ENCODE assay signal across 24 cellular contexts in genomic region chr12:68632486-68632885, GRCh38. TPM values are rescaled to one million over a fixed set of nuclear protein-coding genes. Genes with fewer than 3 reads are reported as not detected.
DNase-seq lines count a peak whose midpoint lies in the region; ATAC-seq and TF ChIP-seq lines count a peak whose summit lies in the region.
"Had no signal": no experiment of that assay in that cellular context is flagged by ENCODE, and none has a peak within 500 bp of the region (broad histone marks: within the 10 kb centered on the region; RNA-seq: fewer than 3 reads in every experiment).

No MANE protein-coding gene starts in this region.

- peaks cover 99% of the 10 kb centered on the region for H4K20me1 ChIP-seq in OCI-LY3 (ENCODE audit: insufficient read depth, low read length)

- intact Hi-C loops in CD4-positive, alpha-beta memory T cell (cut with micrococcal nuclease) = no loop called here
- intact Hi-C loops in esophagus muscularis mucosa (cut with DNase I) = no loop called here

- no peak overlapping the region for H2AFZ ChIP-seq in OCI-LY3 (ENCODE audit: low read depth, low read length)

- H3K4me1 Mint-ChIP-seq in CD4-positive, alpha-beta memory T cell = peaks cover 57 to 93% (median 74%) of the 10 kb centered on the region in 4 donors
- peaks cover 61% of the 10 kb centered on the region for H3K4me1 Mint-ChIP-seq in activated naive CD8-positive, alpha-beta T cell treated with anti-CD3 and anti-CD28 coated beads, Interleukin-2, amount 10 ng/mL, durations not matched to agents 7 days and 5 days
- peaks cover 7% of the 10 kb centered on the region for H3K4me1 Mint-ChIP-seq in neural crest cell

- H3K4me1 ChIP-seq in CD4-positive, alpha-beta memory T cell (ENCODE audit: insufficient read depth, low read length) = peaks cover 98% of the 10 kb centered on the region
- peaks cover 38% of the 10 kb centered on the region for H3K4me1 ChIP-seq in OCI-LY3 (ENCODE audit: low read length)
- H3K4me1 ChIP-seq in esophagus muscularis mucosa = peaks cover 51 to 80% (median 74%) of the 10 kb centered on the region in 4 donors

- H3K27me3 Mint-ChIP-seq in CD4-positive, alpha-beta memory T cell = no peaks in the 10 kb centered on the region
- H3K27me3 Mint-ChIP-seq in activated naive CD8-positive, alpha-beta T cell treated with anti-CD3 and anti-CD28 coated beads, Interleukin-2, amount 10 ng/mL, durations not matched to agents 7 days and 5 days = no peaks in the 10 kb centered on the region
- no peaks in the 10 kb centered on the region for H3K27me3 Mint-ChIP-seq in neural crest cell (ENCODE audit: low read depth)
- H3K27me3 Mint-ChIP-seq: CD4-positive, CD25-positive, alpha-beta regulatory T cell; dendritic cell treated with granulocyte-macrophage colony-stimulating factor and Interleukin-4, amounts not matched to agents 40 ng/mL and 50 ng/mL, for 4 days had no signal

- H3K4me3 Mint-ChIP-seq in CD4-positive, alpha-beta memory T cell = peak overlapping the region in 5 of 8 donors; percentile 27 to 56 (median 32)
- H3K4me3 Mint-ChIP-seq in activated naive CD8-positive, alpha-beta T cell treated with anti-CD3 and anti-CD28 coated beads, Interleukin-2, amount 10 ng/mL, durations not matched to agents 7 days and 5 days = peak overlapping the region; percentile 14
- H3K4me3 Mint-ChIP-seq in neural crest cell = no peak overlapping the region
- H3K4me3 Mint-ChIP-seq: dendritic cell treated with granulocyte-macrophage colony-stimulating factor and Interleukin-4, amounts not matched to agents 40 ng/mL and 50 ng/mL, for 4 days had no signal

- no peak overlapping the region for H3K9ac ChIP-seq in OCI-LY3 (ENCODE audit: low read length)
- H3K9ac ChIP-seq: KMS-11 had no signal

- CTCF ChIA-PET in CD4-positive, alpha-beta memory T cell (lab: Charles Lee; ENCODE audit: partially characterized antibody) = interaction anchor here (1.1 to 1.3 kb wide), 2 partner anchors 17 to 21 kb away, joined by 3 to 4 read pairs; no protein-coding TSS in a partner anchor

- peaks cover 96% of the 10 kb centered on the region for H3K79me2 ChIP-seq in OCI-LY3 (ENCODE audit: low read length)

- peaks cover 6% of the 10 kb centered on the region for H3K36me3 ChIP-seq in CD4-positive, alpha-beta memory T cell (ENCODE audit: insufficient read depth, low read length)
- H3K36me3 ChIP-seq in OCI-LY3 (replicated peaks; ENCODE audit: low read depth, low read length) (peaks cover 15% of the 10 kb centered on the region), esophagus muscularis mucosa (peaks cover 0 to 6% (median 0%) of the 10 kb centered on the region in 4 donors)
- H3K36me3 ChIP-seq: cardiac muscle cell had no signal

- H3K4me3 ChIP-seq in CD4-positive, alpha-beta memory T cell (ENCODE audit: low read length in 2 of 2) = no peak overlapping the region
- peak overlapping the region; percentile 7; the same call in 1 of the 2 replicates for H3K4me3 ChIP-seq in OCI-LY3 (ENCODE audit: low read length)
- H3K4me3 ChIP-seq in esophagus muscularis mucosa = no peak overlapping the region
- H3K4me3 ChIP-seq: cardiac muscle cell, right lobe of liver, testis had no signal

- POLR2A ChIA-PET in CD4-positive, alpha-beta memory T cell (lab: Charles Lee; ENCODE audit: partially characterized antibody) = interaction anchor here (1.1 kb wide), 1 partner anchor 15 kb away, joined by 3 read pairs; no protein-coding TSS in a partner anchor
- POLR2A ChIA-PET in activated naive CD8-positive, alpha-beta T cell treated with anti-CD3 and anti-CD28 coated beads, Interleukin-2, amount 10 ng/mL, durations not matched to agents 7 days and 5 days (lab: Charles Lee) = no interaction called here

- no peak for TF ChIP-seq EP300 in esophagus muscularis mucosa (IDR thresholded peaks at IDR 0.05)

- H3K4me2 ChIP-seq in OCI-LY3 (ENCODE audit: low read length) = peak overlapping the region; percentile 63
- H3K4me2 ChIP-seq: KMS-11 had no signal

- peaks cover 0 to 4% of the 10 kb centered on the region in 2 donors for H3K9me3 ChIP-seq in CD4-positive, alpha-beta memory T cell (ENCODE audit: control insufficient read depth in 1 of 2, low read length in 2 of 2)
- H3K9me3 ChIP-seq in OCI-LY3 (ENCODE audit: insufficient read depth, low read length) = no peaks in the 10 kb centered on the region
- peaks cover 0 to 10% (median 6%) of the 10 kb centered on the region in 4 donors for H3K9me3 ChIP-seq in esophagus muscularis mucosa
- H3K9me3 ChIP-seq: right lobe of liver, testis had no signal

- H3K9me3 Mint-ChIP-seq in CD4-positive, alpha-beta memory T cell = peaks cover 0 to 10% (median 1%) of the 10 kb centered on the region in 8 donors
- H3K9me3 Mint-ChIP-seq in activated naive CD8-positive, alpha-beta T cell treated with anti-CD3 and anti-CD28 coated beads, Interleukin-2, amount 10 ng/mL, durations not matched to agents 7 days and 5 days = peaks cover 1% of the 10 kb centered on the region
- peaks cover 3% of the 10 kb centered on the region for H3K9me3 Mint-ChIP-seq in neural crest cell
- H3K9me3 Mint-ChIP-seq: dendritic cell treated with granulocyte-macrophage colony-stimulating factor and Interleukin-4, amounts not matched to agents 40 ng/mL and 50 ng/mL, for 4 days had no signal

- H3K27ac ChIP-seq in CD4-positive, alpha-beta memory T cell (ENCODE audit: low read depth, low read length) = no peak overlapping the region
- H3K27ac ChIP-seq in OCI-LY3 (ENCODE audit: low read length) (peak overlapping the region; percentile 19), esophagus muscularis mucosa (replicated peaks in 1 of 4) (no peak overlapping the region)
- H3K27ac ChIP-seq: cardiac muscle cell, KMS-11, right lobe of liver, testis had no signal

- no peak for TF ChIP-seq POLR2A in esophagus muscularis mucosa (IDR thresholded peaks at IDR 0.05; ENCODE audit: low read depth)

- no peak for DNase-seq in CD4-positive, alpha-beta memory T cell
- no peak for DNase-seq in activated naive CD8-positive, alpha-beta T cell treated with anti-CD3 and anti-CD28 coated beads, Interleukin-2, amount 10 ng/mL, durations not matched to agents 7 days and 5 days
- DNase-seq in neural crest cell (ENCODE audit: low read depth, low spot score) = no peak
- DNase-seq in T-helper 2 cell = no peak
- no peak for DNase-seq in NCI-H1048 (lab: John Stamatoyannopoulos, UW)
- DNase-seq in esophagus muscularis mucosa (ENCODE audit: extremely low spot score) = no peak
- DNase-seq: activated CD4-positive, alpha-beta T cell treated with anti-CD3 and anti-CD28 coated beads for 4 hours; activated gamma-delta T cell; anterior cingulate cortex; CD4-positive, CD25-positive, alpha-beta regulatory T cell; DMS79 treated with DMSO at 0.1 percent for 48 hours; glutamatergic neuron; left cardiac atrium; mesendoderm; NCI-H1930; PC-3; right lobe of liver; SHP77; testis had no signal

- H3K27me3 ChIP-seq in CD4-positive, alpha-beta memory T cell (ENCODE audit: insufficient read depth, low read length) = no peaks in the 10 kb centered on the region
- H3K27me3 ChIP-seq in OCI-LY3 (ENCODE audit: low read depth, low read length) (no peaks in the 10 kb centered on the region), esophagus muscularis mucosa (no peaks in the 10 kb centered on the region)
- H3K27me3 ChIP-seq: cardiac muscle cell, right lobe of liver, testis had no signal

- no peak for ATAC-seq in activated naive CD8-positive, alpha-beta T cell treated with anti-CD3 and anti-CD28 coated beads, Interleukin-2, amount 10 ng/mL, durations not matched to agents 7 days and 5 days (ENCODE audit: low read depth)
- ATAC-seq in GM19463 (IDR thresholded peaks at IDR 0.05; ENCODE audit: unreplicated experiment) = no peak
- ATAC-seq: left cardiac atrium, PC-3 had no signal

- H3K36me3 Mint-ChIP-seq in CD4-positive, alpha-beta memory T cell = peaks cover 17 to 45% of the 10 kb centered on the region in 2 donors
- peaks cover 49% of the 10 kb centered on the region for H3K36me3 Mint-ChIP-seq in activated naive CD8-positive, alpha-beta T cell treated with anti-CD3 and anti-CD28 coated beads, Interleukin-2, amount 10 ng/mL, durations not matched to agents 7 days and 5 days
- H3K36me3 Mint-ChIP-seq in neural crest cell (ENCODE audit: low read depth) = peaks cover 9% of the 10 kb centered on the region

- TF ChIP-seq CTCF in OCI-LY3 (IDR thresholded peaks at IDR 0.05; ENCODE audit: low read depth, low read length) (no peak), neural crest cell (conservative IDR thresholded peaks at IDR 0.05) (no peak), esophagus muscularis mucosa (IDR thresholded peaks at IDR 0.05) (no peak)

- H3K27ac Mint-ChIP-seq in CD4-positive, alpha-beta memory T cell = peak overlapping the region in 3 of 7 donors; percentile 54 to 90 (median 60)
- no peak overlapping the region for H3K27ac Mint-ChIP-seq in activated naive CD8-positive, alpha-beta T cell treated with anti-CD3 and anti-CD28 coated beads, Interleukin-2, amount 10 ng/mL, durations not matched to agents 7 days and 5 days
- H3K27ac Mint-ChIP-seq in neural crest cell (ENCODE audit: unreplicated experiment) = peak overlapping the region; percentile 27

RNA-seq across cellular contexts. Expression of gene RAP1B, which starts 21.8 kb away (rescaled TPM):
- 100 to 1,000 TPM; 193 to 195 TPM for total RNA-seq in CD4-positive, alpha-beta memory T cell
- 100 to 1,000 TPM; 433 to 542 TPM for polyA plus RNA-seq in CD4-positive, alpha-beta memory T cell
- total RNA-seq in activated naive CD8-positive, alpha-beta T cell treated with anti-CD3 and anti-CD28 coated beads, Interleukin-2, amount 10 ng/mL, durations not matched to agents 7 days and 5 days = 100 to 1,000 TPM; 233 to 257 TPM
- 83.6 and 90.4 TPM in 2 replicates for total RNA-seq in neural crest cell
- total RNA-seq in esophagus muscularis mucosa = 100 to 1,000 TPM; 114 to 181 (median 149) TPM

RNA-seq across cellular contexts. Expression of gene NUP107, which starts 54.3 kb away (rescaled TPM):
- 10 to 100 TPM; 68.9 to 70.7 TPM for total RNA-seq in CD4-positive, alpha-beta memory T cell
- 10 to 100 TPM; 25.9 to 39.8 TPM for polyA plus RNA-seq in CD4-positive, alpha-beta memory T cell
- 100 to 1,000 TPM in 1 of 2 experiments, 10 to 100 TPM in 1; 91.2 to 106 TPM for total RNA-seq in activated naive CD8-positive, alpha-beta T cell treated with anti-CD3 and anti-CD28 coated beads, Interleukin-2, amount 10 ng/mL, durations not matched to agents 7 days and 5 days
- total RNA-seq in neural crest cell = 128 and 136 TPM in 2 replicates
- total RNA-seq in esophagus muscularis mucosa = 10 to 100 TPM; 21.6 to 26.1 (median 24.6) TPM
